Comparison of ENCODE assay signal across 1 cellular context in the genomic region with DNA sequence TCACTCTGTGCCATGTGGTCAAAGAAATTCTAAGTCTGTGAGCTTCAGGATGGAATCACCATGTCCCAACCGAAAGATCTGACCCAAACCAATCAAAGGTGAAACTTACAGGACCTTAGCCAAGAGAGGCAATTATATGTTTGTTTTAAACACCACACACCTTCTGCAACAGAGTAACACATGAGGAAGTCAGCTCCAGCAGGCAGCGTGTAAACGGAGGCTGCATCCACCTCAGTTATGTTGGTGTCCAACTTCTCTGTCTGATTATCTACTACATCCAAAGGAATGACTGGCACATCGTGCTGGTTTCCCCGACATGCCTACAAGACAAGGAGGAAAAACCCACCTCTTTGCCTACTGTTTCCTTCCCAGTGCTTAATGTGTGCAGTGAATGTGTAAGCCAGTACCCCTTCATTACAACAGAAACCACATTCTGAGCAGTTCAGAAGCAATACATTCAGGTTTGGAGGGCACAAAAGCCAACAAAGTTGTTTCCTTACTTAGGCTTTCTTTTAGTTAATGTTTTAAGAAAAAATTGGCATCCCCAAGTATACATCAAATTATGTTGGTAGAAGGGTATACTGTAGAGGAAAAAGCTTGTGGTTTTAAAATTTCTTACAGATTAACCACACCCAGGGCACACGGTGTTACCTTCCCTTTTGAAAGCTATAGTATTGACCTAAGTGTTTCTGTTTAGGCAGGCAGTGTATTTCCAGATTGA.
TF ChIP-seq lines count a peak whose summit lies in the region.

No MANE protein-coding gene starts in this region.

TF ChIP-seq in SK-N-SH, 30 proteins besides CTCF, POLR2A, EP300 and RAD21:
- TF ChIP-seq, protein P1, sequence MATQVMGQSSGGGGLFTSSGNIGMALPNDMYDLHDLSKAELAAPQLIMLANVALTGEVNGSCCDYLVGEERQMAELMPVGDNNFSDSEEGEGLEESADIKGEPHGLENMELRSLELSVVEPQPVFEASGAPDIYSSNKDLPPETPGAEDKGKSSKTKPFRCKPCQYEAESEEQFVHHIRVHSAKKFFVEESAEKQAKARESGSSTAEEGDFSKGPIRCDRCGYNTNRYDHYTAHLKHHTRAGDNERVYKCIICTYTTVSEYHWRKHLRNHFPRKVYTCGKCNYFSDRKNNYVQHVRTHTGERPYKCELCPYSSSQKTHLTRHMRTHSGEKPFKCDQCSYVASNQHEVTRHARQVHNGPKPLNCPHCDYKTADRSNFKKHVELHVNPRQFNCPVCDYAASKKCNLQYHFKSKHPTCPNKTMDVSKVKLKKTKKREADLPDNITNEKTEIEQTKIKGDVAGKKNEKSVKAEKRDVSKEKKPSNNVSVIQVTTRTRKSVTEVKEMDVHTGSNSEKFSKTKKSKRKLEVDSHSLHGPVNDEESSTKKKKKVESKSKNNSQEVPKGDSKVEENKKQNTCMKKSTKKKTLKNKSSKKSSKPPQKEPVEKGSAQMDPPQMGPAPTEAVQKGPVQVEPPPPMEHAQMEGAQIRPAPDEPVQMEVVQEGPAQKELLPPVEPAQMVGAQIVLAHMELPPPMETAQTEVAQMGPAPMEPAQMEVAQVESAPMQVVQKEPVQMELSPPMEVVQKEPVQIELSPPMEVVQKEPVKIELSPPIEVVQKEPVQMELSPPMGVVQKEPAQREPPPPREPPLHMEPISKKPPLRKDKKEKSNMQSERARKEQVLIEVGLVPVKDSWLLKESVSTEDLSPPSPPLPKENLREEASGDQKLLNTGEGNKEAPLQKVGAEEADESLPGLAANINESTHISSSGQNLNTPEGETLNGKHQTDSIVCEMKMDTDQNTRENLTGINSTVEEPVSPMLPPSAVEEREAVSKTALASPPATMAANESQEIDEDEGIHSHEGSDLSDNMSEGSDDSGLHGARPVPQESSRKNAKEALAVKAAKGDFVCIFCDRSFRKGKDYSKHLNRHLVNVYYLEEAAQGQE (IDR thresholded peaks at IDR 0.05; ENCODE audit: low read depth, low read length) = no peak
- no peak for TF ChIP-seq SMC3 (IDR thresholded peaks at IDR 0.05; ENCODE audit: low read depth, low read length)
